In the genomic region with DNA sequence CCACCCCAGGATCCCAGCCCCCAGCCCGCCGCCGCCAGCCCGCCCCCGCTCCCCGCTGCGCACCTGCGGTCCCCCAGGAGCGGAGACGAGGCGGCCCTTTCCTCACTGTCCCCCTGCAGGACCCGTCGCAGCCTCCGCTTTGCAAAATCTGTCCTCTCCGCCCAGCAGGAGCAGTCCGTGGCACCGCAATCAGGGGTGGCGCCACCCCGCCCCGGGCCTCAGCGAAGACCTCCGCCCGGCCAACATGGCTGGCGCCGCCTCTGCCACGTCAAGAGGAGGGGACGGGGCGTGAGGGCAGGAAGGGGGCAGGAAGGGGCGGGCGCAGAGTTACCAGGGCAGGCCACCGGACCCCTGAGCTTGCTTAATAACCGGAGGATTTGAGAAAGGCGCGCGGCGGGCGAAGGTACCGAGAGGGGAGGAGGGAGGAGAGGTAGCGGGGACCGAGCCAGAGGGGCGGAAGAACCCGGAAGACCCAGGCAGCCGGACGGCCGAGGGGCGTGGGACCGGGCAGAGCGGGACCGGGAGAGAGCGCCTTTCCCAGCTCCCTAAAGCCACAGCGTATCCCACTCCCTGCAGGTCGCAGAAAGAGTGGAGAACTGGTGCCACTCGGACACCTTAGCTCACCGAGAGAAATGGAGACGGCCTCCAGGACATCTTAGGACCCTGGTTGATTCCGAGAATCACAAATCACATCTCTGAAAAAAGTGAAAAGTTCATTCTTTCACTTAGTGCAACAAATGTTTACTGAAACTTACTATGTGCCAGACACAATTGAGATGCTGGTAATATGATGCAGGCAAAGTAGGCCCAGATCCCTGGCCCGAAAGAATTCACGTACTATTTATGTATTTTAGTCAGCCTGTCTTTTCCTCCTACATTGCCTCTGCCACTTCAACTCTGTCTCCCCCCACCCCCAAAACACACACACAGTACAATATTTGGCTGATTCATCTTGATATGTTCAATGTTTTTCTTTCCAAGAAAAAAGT, we compare ENCODE assay signal across 8 cellular contexts. TPM values are rescaled to one million over a fixed set of nuclear protein-coding genes. Genes with fewer than 3 reads are reported as not detected.
DNase-seq lines count a peak whose midpoint lies in the region; TF ChIP-seq lines count a peak whose summit lies in the region.

A gene (minus strand): TSS at position 267 of the 989 bp plus-strand sequence. CDS start 7,117 bp downstream, outside the sequence.

- 0% methylated on average over 20 of the region's 58 CpGs for WGBS in suprapubic skin

- H3K36me3 ChIP-seq in SJSA1 = 0 out of 2 replicates have a peak, but pooled peaks cover 3% of the 10 kb centered on the region
- H3K36me3 ChIP-seq in suprapubic skin = no peaks in the 10 kb centered on the region

- H3K4me3 Mint-ChIP-seq in activated naive CD4-positive, alpha-beta T cell treated with anti-CD3 and anti-CD28 coated beads for 36 hours = peak within 1 kb of the TSS; percentile 87

- no peak for TF ChIP-seq EP300 in suprapubic skin (IDR thresholded peaks at IDR 0.05)

- TF ChIP-seq POLR2A in suprapubic skin (IDR thresholded peaks at IDR 0.05) = peak; percentile 26 to 78

- H3K9me3 ChIP-seq in SJSA1 (replicated peaks) (no peaks in the 10 kb centered on the region), suprapubic skin (no peaks in the 10 kb centered on the region)

- intact Hi-C loops in activated naive CD4-positive, alpha-beta T cell treated with anti-CD3 and anti-CD28 coated beads for 36 hours (cut with micrococcal nuclease) = loop anchor here (1.0 to 5.0 kb wide), 7 partner anchors 11 to 329 kb away; a partner anchor contains a TSS

- peaks cover 42% of the 10 kb centered on the region for H3K4me1 Mint-ChIP-seq in activated naive CD4-positive, alpha-beta T cell treated with anti-CD3 and anti-CD28 coated beads for 36 hours (ENCODE audit: low read depth)

- no peak for TF ChIP-seq CTCF in HFF-Myc (IDR thresholded peaks at IDR 0.05; ENCODE audit: low read depth, low read length, missing control alignments)
- TF ChIP-seq CTCF in suprapubic skin (IDR thresholded peaks at IDR 0.05) = no peak

- H3K27me3 Mint-ChIP-seq in activated naive CD4-positive, alpha-beta T cell treated with anti-CD3 and anti-CD28 coated beads for 36 hours (ENCODE audit: low read depth) = no peaks in the 10 kb centered on the region

- CTCF ChIA-PET in activated naive CD4-positive, alpha-beta T cell treated with anti-CD3 and anti-CD28 coated beads for 36 hours (lab: Charles Lee) = interaction anchor here (0.6 to 2.1 kb wide), 3 partner anchors 33 to 323 kb away, joined by 4 to 9 read pairs (median 4); no protein-coding TSS in a partner anchor

- DNase-seq in GM04503 (ENCODE audit: low read depth) (peak; percentile 40), HFF-Myc (ENCODE audit: extremely low read depth, low read depth) (peak; percentile 30), MV-4-11 (lab: John Stamatoyannopoulos, UW) (peak; percentile 70), SJSA1 (ENCODE audit: low read depth in 1 of 2, low spot score in 2 of 2) (peak; percentile 80 to 87), germinal center (ENCODE audit: low spot score) (peak; percentile 85), occipital lobe (lab: John Stamatoyannopoulos, UW) (peak; percentile 75), suprapubic skin (ENCODE audit: low spot score in 2 of 2) (peak; percentile 96 to 97)
- DNase-seq in activated naive CD4-positive, alpha-beta T cell treated with anti-CD3 and anti-CD28 coated beads for 36 hours = peak; percentile 87

- H3K27ac ChIP-seq in SJSA1 (peak within 1 kb of the TSS; percentile 82), suprapubic skin (peak within 1 kb of the TSS; percentile 88)

- no peaks in the 10 kb centered on the region for H3K9me3 Mint-ChIP-seq in activated naive CD4-positive, alpha-beta T cell treated with anti-CD3 and anti-CD28 coated beads for 36 hours

- H3K27ac Mint-ChIP-seq in activated naive CD4-positive, alpha-beta T cell treated with anti-CD3 and anti-CD28 coated beads for 36 hours = peak within 1 kb of the TSS; percentile 96

- H3K4me1 ChIP-seq in SJSA1 (replicated peaks) (peaks cover 5% of the 10 kb centered on the region), suprapubic skin (peaks cover 25% of the 10 kb centered on the region)

- H3K36me3 Mint-ChIP-seq in activated naive CD4-positive, alpha-beta T cell treated with anti-CD3 and anti-CD28 coated beads for 36 hours (ENCODE audit: low read depth) = peaks cover 8% of the 10 kb centered on the region

- H3K4me3 ChIP-seq in HFF-Myc (replicated peaks; ENCODE audit: low read depth, low read length) (peak within 1 kb of the TSS; percentile 82), SJSA1 (peak within 1 kb of the TSS; percentile 59), suprapubic skin (peak within 1 kb of the TSS; percentile 82)

- H3K27me3 ChIP-seq in SJSA1 (replicated peaks) = no peaks in the 10 kb centered on the region
- no peaks in the 10 kb centered on the region for H3K27me3 ChIP-seq in suprapubic skin

RNA-seq across cellular contexts. Expression of the gene that starts here (rescaled TPM):
- total RNA-seq in SJSA1 (2014; rRNA removed; shearing (Covaris generic)) = 149 and 205 TPM in 2 replicates
- 10 to 100 TPM; 40.2 to 48.0 TPM for total RNA-seq in activated naive CD4-positive, alpha-beta T cell treated with anti-CD3 and anti-CD28 coated beads for 36 hours
- 137 TPM for total RNA-seq in occipital lobe
- 10 to 100 TPM; 33.8 to 59.1 (median 50.3) TPM for total RNA-seq in suprapubic skin

Comparison
In these comparisons a context has a peak if more than half of its experiments do, and no peak if none do; other contexts are left out.
1. Peak in every context shown above with its lines: DNase-seq, H3K4me3 ChIP-seq and H3K27ac ChIP-seq.
2. DNase-seq: peak in every context shown above with its lines; median percentile 96 in suprapubic skin; 87 in activated naive CD4-positive, alpha-beta T cell treated with anti-CD3 and anti-CD28 coated beads for 36 hours; 85 in germinal center; 84 in SJSA1; 75 in occipital lobe; 70 in MV-4-11; 40 in GM04503; 30 in HFF-Myc.